10 cellular contexts compared by ENCODE assay signal in the genomic region with DNA sequence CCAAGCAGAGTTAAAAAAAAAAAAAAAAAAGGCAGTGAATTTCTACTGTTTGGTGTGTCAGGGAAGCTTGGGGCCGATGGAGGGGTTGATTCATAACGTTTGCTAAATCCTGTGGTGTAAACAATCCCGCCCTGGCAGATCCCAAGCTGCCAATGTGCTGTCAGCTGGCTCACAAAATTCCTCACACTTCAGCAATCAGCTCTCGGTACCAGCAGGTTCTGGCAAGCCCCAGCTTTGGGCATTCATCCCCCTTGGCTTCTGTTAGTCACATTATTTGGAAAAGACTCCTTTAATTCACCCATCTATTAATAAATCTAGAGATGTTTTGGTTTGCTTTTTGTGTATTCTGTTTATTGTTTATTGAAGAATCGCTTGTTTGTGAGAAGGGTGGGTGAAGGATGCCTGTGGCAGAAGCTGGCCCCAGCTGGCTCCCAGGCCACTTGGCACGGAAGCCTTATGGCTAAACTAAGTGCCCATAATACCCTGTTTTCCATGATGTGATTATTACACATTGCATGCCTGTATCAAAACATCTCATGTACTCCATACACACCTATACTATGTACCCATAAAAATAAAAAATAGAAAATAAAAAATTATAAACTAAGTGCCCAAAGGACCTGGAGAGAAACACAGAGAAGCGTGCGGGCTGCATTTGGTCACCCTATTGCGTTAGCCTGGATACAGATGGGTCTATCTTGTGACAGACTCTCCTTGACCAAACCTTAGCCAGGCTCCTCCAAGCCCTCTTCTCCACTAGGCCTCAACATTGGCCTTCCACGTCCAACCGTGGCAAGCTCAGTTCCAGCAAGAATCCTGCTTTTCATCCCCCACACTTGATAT.
DNase-seq lines count a peak whose midpoint lies in the region; ATAC-seq and TF ChIP-seq lines count a peak whose summit lies in the region.
"Had no signal": no experiment of that assay in that cellular context is flagged by ENCODE, and none has a peak within 500 bp of the region (broad histone marks: within the 10 kb centered on the region; RNA-seq: fewer than 3 reads in every experiment).

No MANE protein-coding gene starts in this region.

- POLR2A ChIA-PET in activated CD4-positive, alpha-beta memory T cell treated with anti-CD3 and anti-CD28 coated beads for 36 hours (lab: Charles Lee), result interaction anchor here (0.7 kb wide), 1 partner anchor 249 kb away, joined by 3 read pairs; no protein-coding TSS in a partner anchor

- H3K9me3 Mint-ChIP-seq in activated CD8-positive, alpha-beta memory T cell treated with anti-CD3 and anti-CD28 coated beads, Interleukin-2, amount 10 ng/mL, durations not matched to agents 7 days and 5 days (ENCODE audit: low read depth), result no peaks in the 10 kb centered on the region
- no peaks in the 10 kb centered on the region for H3K9me3 Mint-ChIP-seq in activated CD4-positive, alpha-beta memory T cell treated with anti-CD3 and anti-CD28 coated beads for 36 hours

- H3K9me3 ChIP-seq in fibroblast of lung (ENCODE audit: control insufficient read depth, insufficient read depth, low read depth, low read length) (no peaks in the 10 kb centered on the region), mucosa of descending colon (no peaks in the 10 kb centered on the region)

- no peaks in the 10 kb centered on the region for H3K79me2 ChIP-seq in fibroblast of lung (ENCODE audit: control insufficient read depth, insufficient read depth, low read length)

- no peak overlapping the region for H3K27ac ChIP-seq in fibroblast of lung (ENCODE audit: insufficient read depth, low read length)

- TF ChIP-seq CTCF in fibroblast of lung (conservative IDR thresholded peaks at IDR 0.05 in 1 of 2, IDR thresholded peaks at IDR 0.05 in 1 of 2; ENCODE audit: low read depth in 1 of 2, low read length in 2 of 2), result no peak
- TF ChIP-seq CTCF in mucosa of descending colon (IDR thresholded peaks at IDR 0.05), result no peak

- intact Hi-C loops in mucosa of descending colon (cut with DNase I, micrococcal nuclease), result no loop called here
- intact Hi-C loops in activated CD4-positive, alpha-beta memory T cell treated with anti-CD3 and anti-CD28 coated beads for 36 hours (cut with micrococcal nuclease), result no loop called here

- peak; percentile 15 for DNase-seq in activated CD8-positive, alpha-beta memory T cell treated with anti-CD3 and anti-CD28 coated beads, Interleukin-2, amount 50 U/mL, for 48 hours
- no peak for DNase-seq in activated CD8-positive, alpha-beta memory T cell treated with anti-CD3 and anti-CD28 coated beads, Interleukin-2, amount 10 ng/mL, durations not matched to agents 7 days and 5 days
- DNase-seq in fibroblast of lung (ENCODE audit: low read depth in 2 of 2) (peak; percentile 69 to 83), mucosa of descending colon (no peak), NCI-H345 treated with DMSO at 0.1 percent for 48 hours (lab: John Stamatoyannopoulos, UW; ENCODE audit: unreplicated experiment) (no peak)
- DNase-seq in activated CD4-positive, alpha-beta memory T cell treated with anti-CD3 and anti-CD28 coated beads for 36 hours, result no peak
- DNase-seq: activated gamma-delta T cell; stimulated activated naive CD4-positive, alpha-beta T cell had no signal

- no peak overlapping the region for H2AFZ ChIP-seq in fibroblast of lung (ENCODE audit: low read length)

- H3K4me3 Mint-ChIP-seq in activated CD8-positive, alpha-beta memory T cell treated with anti-CD3 and anti-CD28 coated beads, Interleukin-2, amount 10 ng/mL, durations not matched to agents 7 days and 5 days, result no peak overlapping the region
- no peak overlapping the region for H3K4me3 Mint-ChIP-seq in activated CD4-positive, alpha-beta memory T cell treated with anti-CD3 and anti-CD28 coated beads for 36 hours

- ATAC-seq in activated CD8-positive, alpha-beta memory T cell treated with anti-CD3 and anti-CD28 coated beads, Interleukin-2, amount 10 ng/mL, durations not matched to agents 7 days and 5 days, result no peak
- ATAC-seq in mucosa of descending colon, result peak; percentile 28
- ATAC-seq in GM18498 (IDR thresholded peaks at IDR 0.05; ENCODE audit: unreplicated experiment), result no peak
- no peak for ATAC-seq in HG03196 (IDR thresholded peaks at IDR 0.05; ENCODE audit: unreplicated experiment)

- H3K4me3 ChIP-seq in fibroblast of lung (replicated peaks in 1 of 4; ENCODE audit: control extremely low read depth in 1 of 4, insufficient read depth in 1 of 4, low read depth in 3 of 4, low read length in 4 of 4) (no peak overlapping the region), mucosa of descending colon (no peak overlapping the region)

- CTCF ChIA-PET in activated CD8-positive, alpha-beta memory T cell treated with anti-CD3 and anti-CD28 coated beads, Interleukin-2, amount 10 ng/mL, durations not matched to agents 7 days and 5 days (lab: Charles Lee), result no interaction called here
- CTCF ChIA-PET in activated CD4-positive, alpha-beta memory T cell treated with anti-CD3 and anti-CD28 coated beads for 36 hours (lab: Charles Lee), result interaction anchor here (0.6 kb wide), 1 partner anchor 141 kb away, joined by 3 read pairs; no protein-coding TSS in a partner anchor

- H3K27me3 Mint-ChIP-seq in activated CD8-positive, alpha-beta memory T cell treated with anti-CD3 and anti-CD28 coated beads, Interleukin-2, amount 10 ng/mL, durations not matched to agents 7 days and 5 days, result no peaks in the 10 kb centered on the region
- H3K27me3 Mint-ChIP-seq in activated CD4-positive, alpha-beta memory T cell treated with anti-CD3 and anti-CD28 coated beads for 36 hours, result no peaks in the 10 kb centered on the region

- H3K4me1 Mint-ChIP-seq in activated CD8-positive, alpha-beta memory T cell treated with anti-CD3 and anti-CD28 coated beads, Interleukin-2, amount 10 ng/mL, durations not matched to agents 7 days and 5 days, result no peaks in the 10 kb centered on the region
- H3K4me1 Mint-ChIP-seq in activated CD4-positive, alpha-beta memory T cell treated with anti-CD3 and anti-CD28 coated beads for 36 hours (ENCODE audit: low read depth), result no peaks in the 10 kb centered on the region

- peaks cover 3% of the 10 kb centered on the region for H3K36me3 ChIP-seq in fibroblast of lung (ENCODE audit: control insufficient read depth, insufficient read depth, low read length)
- no peaks in the 10 kb centered on the region for H3K36me3 ChIP-seq in mucosa of descending colon (ENCODE audit: low read depth)

- H3K27ac Mint-ChIP-seq in activated CD8-positive, alpha-beta memory T cell treated with anti-CD3 and anti-CD28 coated beads, Interleukin-2, amount 10 ng/mL, durations not matched to agents 7 days and 5 days, result no peak overlapping the region
- no peak overlapping the region for H3K27ac Mint-ChIP-seq in activated CD4-positive, alpha-beta memory T cell treated with anti-CD3 and anti-CD28 coated beads for 36 hours

- H3K36me3 Mint-ChIP-seq in activated CD8-positive, alpha-beta memory T cell treated with anti-CD3 and anti-CD28 coated beads, Interleukin-2, amount 10 ng/mL, durations not matched to agents 7 days and 5 days, result no peaks in the 10 kb centered on the region
- no peaks in the 10 kb centered on the region for H3K36me3 Mint-ChIP-seq in activated CD4-positive, alpha-beta memory T cell treated with anti-CD3 and anti-CD28 coated beads for 36 hours

- H3K4me1 ChIP-seq in fibroblast of lung (ENCODE audit: control insufficient read depth, extremely low read depth, insufficient read depth, low read length) (peaks cover 12% of the 10 kb centered on the region), mucosa of descending colon (ENCODE audit: low read depth) (no peaks in the 10 kb centered on the region)

- H3K27me3 ChIP-seq in fibroblast of lung (ENCODE audit: control insufficient read depth, insufficient read depth, low read length), result no peaks in the 10 kb centered on the region

- H3K9ac ChIP-seq in fibroblast of lung (ENCODE audit: insufficient read depth, low read length), result no peak overlapping the region

- no peak overlapping the region for H3K4me2 ChIP-seq in fibroblast of lung (ENCODE audit: extremely low read depth, insufficient read depth, low read length)

- no peaks in the 10 kb centered on the region for H4K20me1 ChIP-seq in fibroblast of lung (ENCODE audit: control insufficient read depth, extremely low read depth, insufficient read depth, low read length)

Comparison
In these comparisons a context has a peak if more than half of its experiments do, and no peak if none do; other contexts are left out.
1. DNase-seq: peak in activated CD8-positive, alpha-beta memory T cell treated with anti-CD3 and anti-CD28 coated beads, Interleukin-2, amount 50 U/mL, for 48 hours (single experiment) and fibroblast of lung (2 of 2); none in activated CD8-positive, alpha-beta memory T cell treated with anti-CD3 and anti-CD28 coated beads, Interleukin-2, amount 10 ng/mL, durations not matched to agents 7 days and 5 days (single experiment), mucosa of descending colon (0 of 3), activated CD4-positive, alpha-beta memory T cell treated with anti-CD3 and anti-CD28 coated beads for 36 hours (single experiment) and NCI-H345 treated with DMSO at 0.1 percent for 48 hours (single experiment).